In the genomic region with DNA sequence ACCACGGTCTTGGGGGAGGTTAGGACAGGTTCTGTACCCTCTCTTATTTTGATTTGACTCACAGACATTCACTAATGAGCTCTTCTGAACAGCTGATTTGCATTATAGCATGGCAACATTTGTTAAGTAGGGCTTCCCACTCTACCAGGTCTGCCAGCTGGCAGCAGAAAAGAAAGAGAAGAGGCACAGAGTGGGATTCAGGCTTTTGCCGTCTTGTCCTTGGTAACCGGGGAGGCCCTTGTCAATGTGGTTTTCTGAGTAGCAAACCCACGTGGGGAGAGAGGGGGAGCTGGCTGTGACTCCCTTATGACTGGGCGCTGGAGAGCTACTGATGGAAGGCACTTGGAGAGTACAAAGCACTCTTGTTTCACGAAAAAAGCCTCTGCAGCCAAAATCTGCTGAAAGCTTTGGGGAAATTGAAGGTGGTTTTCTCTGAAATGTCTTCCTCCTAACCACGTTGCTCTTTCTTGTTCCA, we compare ENCODE assay signal across 9 cellular contexts.
DNase-seq lines count a peak whose midpoint lies in the region; ATAC-seq and TF ChIP-seq lines count a peak whose summit lies in the region.
"Had no signal": no experiment of that assay in that cellular context is flagged by ENCODE, and none has a peak within 500 bp of the region (broad histone marks: within the 10 kb centered on the region; RNA-seq: fewer than 3 reads in every experiment).

No MANE protein-coding gene starts in this region.

- H3K9me3 ChIP-seq in A673 (ENCODE audit: low read depth, low read length, poor library complexity, severe bottlenecking), result no peaks in the 10 kb centered on the region
- H3K9me3 ChIP-seq: upper lobe of left lung had no signal

- H3K36me3 ChIP-seq in A673 (ENCODE audit: insufficient read depth, low read length, poor library complexity, severe bottlenecking), result no peaks in the 10 kb centered on the region

- H3K4me3 ChIP-seq in A673 (ENCODE audit: low read depth, low read length, poor library complexity, severe bottlenecking), result no peak overlapping the region
- H3K4me3 ChIP-seq: upper lobe of left lung had no signal

- intact Hi-C loops in A673 (cut with micrococcal nuclease; ENCODE audit: unreplicated experiment), result no loop called here

- DNase-seq in AG08395 (ENCODE audit: low spot score) (peak; percentile 75), globus pallidus (ENCODE audit: low spot score) (peak; percentile 89), DMS 273 treated with DMSO at 0.1 percent for 48 hours (lab: John Stamatoyannopoulos, UW) (no peak), A673 (ENCODE audit: low spot score) (no peak), GM10266 (ENCODE audit: extremely low spot score) (no peak)
- peak; percentile 16 to 39 for DNase-seq in activated CD4-positive, alpha-beta T cell treated with anti-CD3 and anti-CD28 coated beads, Interleukin-2, amount 50 U/mL, for 48 hours
- DNase-seq: upper lobe of left lung had no signal

- CTCF ChIA-PET in A673 (lab: Charles Lee), result no interaction called here

- ATAC-seq in GM19351 (IDR thresholded peaks at IDR 0.05; ENCODE audit: unreplicated experiment), result peak; percentile 69
- no peak for ATAC-seq in HG03108 (IDR thresholded peaks at IDR 0.05; ENCODE audit: unreplicated experiment)

- TF ChIP-seq CTCF in A673 (conservative IDR thresholded peaks at IDR 0.05; ENCODE audit: low read depth, low read length), result no peak
- no peak for TF ChIP-seq CTCF in GM10266 (IDR thresholded peaks at IDR 0.05; ENCODE audit: control insufficient read depth, insufficient read depth, low read depth, missing control alignments)

- POLR2A ChIA-PET in A673 (lab: Charles Lee; ENCODE audit: low non-redundant PET), result interaction anchor here (0.5 kb wide), 1 partner anchor 1143 kb away, joined by 6 read pairs; no protein-coding TSS in a partner anchor

- no peak overlapping the region for H3K27ac ChIP-seq in A673 (ENCODE audit: low read depth, low read length, poor library complexity, severe bottlenecking)
- H3K27ac ChIP-seq: upper lobe of left lung had no signal

- H3K4me1 ChIP-seq in A673 (ENCODE audit: insufficient read depth, low read length, poor library complexity, severe bottlenecking), result no peaks in the 10 kb centered on the region

- no peaks in the 10 kb centered on the region for H3K27me3 ChIP-seq in A673 (replicated peaks; ENCODE audit: insufficient read depth, low read depth, low read length, poor library complexity)
- H3K27me3 ChIP-seq: upper lobe of left lung had no signal

- BruUV-seq in A673 (replicated peaks; lab: Mats Ljungman, UMichigan), result no TSS peak

Comparison
In these comparisons a context has a peak if more than half of its experiments do, and no peak if none do; other contexts are left out.
1. DNase-seq: peak in AG08395 (single experiment), activated CD4-positive, alpha-beta T cell treated with anti-CD3 and anti-CD28 coated beads, Interleukin-2, amount 50 U/mL, for 48 hours (2 of 2) and globus pallidus (single experiment); none in DMS 273 treated with DMSO at 0.1 percent for 48 hours (single experiment), A673 (single experiment) and GM10266 (single experiment).